In the genomic region with DNA sequence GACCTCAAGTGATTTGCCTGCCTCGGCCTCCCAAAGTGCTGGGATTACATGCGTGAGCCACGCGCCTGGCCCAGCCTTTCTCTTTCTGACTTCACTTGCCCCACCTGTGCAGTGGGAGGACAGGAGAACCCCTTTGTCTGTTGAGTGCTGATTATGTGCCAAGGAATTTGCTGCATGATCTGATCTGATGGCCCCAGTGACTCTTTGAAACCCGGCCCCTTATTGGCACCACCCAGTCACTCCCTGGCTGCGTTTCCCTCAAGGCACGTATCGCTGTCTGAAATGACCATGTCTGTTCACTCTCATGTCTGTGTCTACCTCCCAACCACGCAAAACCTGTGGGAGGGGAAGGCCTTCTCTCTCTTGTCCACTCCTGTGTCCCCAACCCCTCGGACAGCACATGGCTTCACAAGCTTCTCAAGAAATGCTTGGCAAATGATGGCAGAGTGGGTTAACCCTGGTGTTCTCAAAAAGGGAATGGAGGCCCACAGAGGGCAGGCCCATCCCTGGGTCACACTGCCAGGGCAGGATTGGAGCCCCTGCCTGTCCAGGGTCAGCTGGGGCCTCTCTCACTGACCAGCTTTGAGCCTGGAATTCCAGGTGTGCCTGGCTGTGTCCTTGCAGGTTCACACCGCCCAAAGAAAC, we compare ENCODE assay signal across 12 cellular contexts. TPM values are rescaled to one million over a fixed set of nuclear protein-coding genes. Genes with fewer than 3 reads are reported as not detected.
DNase-seq lines count a peak whose midpoint lies in the region; ATAC-seq, FAIRE-seq and TF ChIP-seq lines count a peak whose summit lies in the region.
"Had no signal": no experiment of that assay in that cellular context is flagged by ENCODE, and none has a peak within 500 bp of the region (broad histone marks: within the 10 kb centered on the region; RNA-seq: fewer than 3 reads in every experiment).

No MANE protein-coding gene starts in this region.

- H3K27me3 ChIP-seq in heart right ventricle: no peaks in the 10 kb centered on the region
- H3K27me3 ChIP-seq in endothelial cell of umbilical vein (ENCODE audit: control insufficient read depth in 2 of 2, insufficient read depth in 2 of 2, low read length in 2 of 2): no peaks in the 10 kb centered on the region
- no peaks in the 10 kb centered on the region for H3K27me3 ChIP-seq in upper lobe of left lung

- dilution Hi-C loops in endothelial cell of umbilical vein (cut with MboI; ENCODE audit: extremely low pct_ligation_motif_present, low sequenced_read_pairs): no loop called here

- peak overlapping the region; percentile 4 for H3K4me2 ChIP-seq in endothelial cell of umbilical vein (ENCODE audit: insufficient read depth, low read length)

- H3K9me1 ChIP-seq in endothelial cell of umbilical vein (replicated peaks; ENCODE audit: control insufficient read depth, extremely low read depth, insufficient read depth, low read length): no peaks in the 10 kb centered on the region

- H3K27ac ChIP-seq in heart right ventricle (peak overlapping the region in 9 of 10 donors; percentile 3 to 87 (median 67)), endothelial cell of umbilical vein (ENCODE audit: insufficient read depth, low read depth, low read length) (peak overlapping the region; percentile 92), upper lobe of left lung (peak overlapping the region; percentile 76 to 84 (median 82))

- peak overlapping the region; percentile 75 for H3K9ac ChIP-seq in endothelial cell of umbilical vein (replicated peaks; ENCODE audit: extremely low read depth, insufficient read depth, low read length)

- CTCF ChIA-PET in endothelial cell of umbilical vein (lab: Charles Lee): interaction anchor here (0.9 to 3.0 kb wide), 7 partner anchors 8 to 153 kb away, joined by 3 to 17 read pairs (median 5); no protein-coding TSS in a partner anchor

- H3K4me1 ChIP-seq in heart right ventricle: peaks cover 27 to 85% (median 61%) of the 10 kb centered on the region in 9 donors
- peaks cover 57% of the 10 kb centered on the region for H3K4me1 ChIP-seq in endothelial cell of umbilical vein (ENCODE audit: control insufficient read depth, extremely low read depth, insufficient read depth, low read length)
- peaks cover 59 to 79% (median 69%) of the 10 kb centered on the region in 4 donors for H3K4me1 ChIP-seq in upper lobe of left lung

- no peaks in the 10 kb centered on the region for H3K9me3 ChIP-seq in heart right ventricle
- H3K9me3 ChIP-seq in endothelial cell of umbilical vein (replicated peaks; ENCODE audit: control insufficient read depth, insufficient read depth, low read length): no peaks in the 10 kb centered on the region
- H3K9me3 ChIP-seq in upper lobe of left lung: no peaks in the 10 kb centered on the region

- no peak for FAIRE-seq in endothelial cell of umbilical vein (lab: Jason Lieb, UNC)
- FAIRE-seq: A204.1 had no signal

- H3K36me3 ChIP-seq in heart right ventricle: peaks cover 0 to 7% (median 0%) of the 10 kb centered on the region in 9 donors
- H3K36me3 ChIP-seq in endothelial cell of umbilical vein (ENCODE audit: control insufficient read depth in 2 of 2, extremely low read depth in 1 of 2, insufficient read depth in 2 of 2, low read length in 2 of 2): no peaks in the 10 kb centered on the region
- H3K36me3 ChIP-seq in upper lobe of left lung: no peaks in the 10 kb centered on the region

- H3K4me1 Mint-ChIP-seq in nephron: peaks cover 47% of the 10 kb centered on the region

- peaks cover 89% of the 10 kb centered on the region for H3K79me2 ChIP-seq in endothelial cell of umbilical vein (ENCODE audit: control insufficient read depth, insufficient read depth, low read length)

- no peaks in the 10 kb centered on the region for H4K20me1 ChIP-seq in endothelial cell of umbilical vein (replicated peaks; ENCODE audit: control insufficient read depth, extremely low read depth, insufficient read depth, low read length)

- intact Hi-C loops in heart right ventricle (cut with DNase I) (loop anchor here in 1 of 10 donors (5.0 kb wide), 1 partner anchor 38 kb away; no protein-coding TSS in a partner anchor), cardiac septum (cut with DNase I) (no loop called here), endothelial cell of umbilical vein (cut with micrococcal nuclease) (loop anchor here (1.0 to 2.0 kb wide), 4 partner anchors 8 to 20 kb away; no protein-coding TSS in a partner anchor)

- H3K36me3 Mint-ChIP-seq in nephron (ENCODE audit: low read depth): peaks cover 4% of the 10 kb centered on the region
- H3K36me3 Mint-ChIP-seq: naive thymus-derived CD8-positive, alpha-beta T cell had no signal

- peak in 1 of 8 donors; percentile 7 for ATAC-seq in heart right ventricle
- no peak for ATAC-seq in upper lobe of left lung (ENCODE audit: low FRiP score in 2 of 2)
- no peak for ATAC-seq in HG02885 (IDR thresholded peaks at IDR 0.05; ENCODE audit: poor library complexity, unreplicated experiment)
- ATAC-seq in HG03565 (IDR thresholded peaks at IDR 0.05; ENCODE audit: unreplicated experiment): no peak
- ATAC-seq: naive thymus-derived CD8-positive, alpha-beta T cell had no signal

- no peak overlapping the region for H2AFZ ChIP-seq in endothelial cell of umbilical vein (ENCODE audit: low read depth, low read length)

- DNase-seq in heart right ventricle (no peak), cardiac septum (ENCODE audit: low spot score) (no peak), endothelial cell of umbilical vein (ENCODE audit: low read depth, low spot score) (no peak), upper lobe of left lung (no peak)
- DNase-seq in stimulated activated CD8-positive, alpha-beta memory T cell treated with anti-CD3 and anti-CD28 coated beads, Interleukin-4, amount 100 ng/mL, for 48 hours: no peak
- DNase-seq: activated naive CD4-positive, alpha-beta T cell treated with anti-CD3 and anti-CD28 coated beads, Interleukin-2, amount 50 U/mL, for 16 hours; naive thymus-derived CD8-positive, alpha-beta T cell; NCI-H1930 had no signal

- no peak overlapping the region for H3K4me3 ChIP-seq in heart right ventricle
- no peak overlapping the region for H3K4me3 ChIP-seq in endothelial cell of umbilical vein (replicated peaks in 1 of 3; ENCODE audit: insufficient read depth in 1 of 3, low read depth in 1 of 3, low read length in 3 of 3)
- H3K4me3 ChIP-seq in upper lobe of left lung: no peak overlapping the region

- peak overlapping the region; percentile 83 to 98 (median 98) for H3K27ac Mint-ChIP-seq in nephron

- no peak for TF ChIP-seq CTCF in heart right ventricle (IDR thresholded peaks at IDR 0.05)
- no peak for TF ChIP-seq CTCF in endothelial cell of umbilical vein (IDR thresholded peaks at IDR 0.05; ENCODE audit: extremely low read depth in 1 of 2, insufficient read depth in 1 of 2, low read depth in 1 of 2, low read length in 2 of 2)
- TF ChIP-seq CTCF in nephron (IDR thresholded peaks at IDR 0.05; ENCODE audit: unreplicated experiment in 3 of 3): no peak
- no peak for TF ChIP-seq CTCF in upper lobe of left lung (IDR thresholded peaks at IDR 0.05)

- no peak overlapping the region for H3K4me3 Mint-ChIP-seq in nephron
- H3K4me3 Mint-ChIP-seq: naive thymus-derived CD8-positive, alpha-beta T cell had no signal

- POLR2A ChIA-PET in endothelial cell of umbilical vein (lab: Charles Lee): no interaction called here

- BruUV-seq in endothelial cell of umbilical vein (replicated peaks; lab: Mats Ljungman, UMichigan): no TSS peak

- TF ChIP-seq POLR2A in endothelial cell of umbilical vein (IDR thresholded peaks at IDR 0.05; ENCODE audit: low read depth, low read length): no peak
- TF ChIP-seq POLR2A in upper lobe of left lung (IDR thresholded peaks at IDR 0.05): no peak

- TF ChIP-seq EP300 in upper lobe of left lung (IDR thresholded peaks at IDR 0.05): no peak

- no peaks in the 10 kb centered on the region for H3K27me3 Mint-ChIP-seq in nephron (ENCODE audit: low read depth)
- H3K27me3 Mint-ChIP-seq: naive thymus-derived CD8-positive, alpha-beta T cell had no signal

- no peaks in the 10 kb centered on the region for H3K9me3 Mint-ChIP-seq in nephron
- H3K9me3 Mint-ChIP-seq: naive thymus-derived CD8-positive, alpha-beta T cell had no signal

- 60 to 62% methylated on average over 11 of the region's 11 CpGs for WGBS in heart right ventricle, 2 donors
- 61 to 68% methylated on average over 11 of the region's 11 CpGs for WGBS in upper lobe of left lung, 2 donors

TF ChIP-seq in endothelial cell of umbilical vein, 7 proteins besides CTCF, POLR2A, EP300 and RAD21:
- TF ChIP-seq MYC (IDR thresholded peaks at IDR 0.05; ENCODE audit: low read depth, low read length): no peak
- peak; percentile 83 for TF ChIP-seq GATA2 (IDR thresholded peaks at IDR 0.05; ENCODE audit: insufficient read depth, insufficient read length, low read depth, low read length)

RNA-seq across cellular contexts. Expression of a gene that starts 21.9 kb away (rescaled TPM):
- 10 to 100 TPM in 4 of 10 donors, 1 to 10 TPM in 6; 4.6 to 22.4 (median 7.9) TPM for total RNA-seq in heart right ventricle
- 1 to 10 TPM; 1.9 to 2.1 TPM for polyA plus RNA-seq in heart right ventricle
- 11.6 TPM for total RNA-seq in cardiac septum
- 65.9 and 67.1 TPM in 2 replicates for total RNA-seq in endothelial cell of umbilical vein
- polyA plus RNA-seq in endothelial cell of umbilical vein: 64.3 and 96.1 TPM in 2 replicates
- 77.1 and 88.2 TPM in 2 replicates for polyA plus RNA-seq in endothelial cell of umbilical vein (2011; cell fraction: cytosol; rRNA removed)
- 79.5 and 84.6 TPM in 2 replicates for polyA plus RNA-seq in endothelial cell of umbilical vein (2011; cell fraction: nucleus; rRNA removed)
- 62.6 and 78.9 TPM in 2 replicates for polyA plus RNA-seq in endothelial cell of umbilical vein (2012)
- 111 and 153 TPM in 2 replicates for polyA minus RNA-seq in endothelial cell of umbilical vein
- 5.1 TPM for polyA minus RNA-seq in endothelial cell of umbilical vein (2011; cell fraction: cytosol; rRNA and poly(A)+ RNA removed)
- polyA minus RNA-seq in endothelial cell of umbilical vein (2011; cell fraction: nucleus; rRNA and poly(A)+ RNA removed): 48.7 and 63.7 TPM in 2 replicates
- total RNA-seq in upper lobe of left lung: 100 to 1,000 TPM in 2 of 6 donors, 10 to 100 TPM in 4; 33.8 to 144 (median 59.7) TPM
